Comparison of ENCODE assay signal across 9 cellular contexts in the genomic region with DNA sequence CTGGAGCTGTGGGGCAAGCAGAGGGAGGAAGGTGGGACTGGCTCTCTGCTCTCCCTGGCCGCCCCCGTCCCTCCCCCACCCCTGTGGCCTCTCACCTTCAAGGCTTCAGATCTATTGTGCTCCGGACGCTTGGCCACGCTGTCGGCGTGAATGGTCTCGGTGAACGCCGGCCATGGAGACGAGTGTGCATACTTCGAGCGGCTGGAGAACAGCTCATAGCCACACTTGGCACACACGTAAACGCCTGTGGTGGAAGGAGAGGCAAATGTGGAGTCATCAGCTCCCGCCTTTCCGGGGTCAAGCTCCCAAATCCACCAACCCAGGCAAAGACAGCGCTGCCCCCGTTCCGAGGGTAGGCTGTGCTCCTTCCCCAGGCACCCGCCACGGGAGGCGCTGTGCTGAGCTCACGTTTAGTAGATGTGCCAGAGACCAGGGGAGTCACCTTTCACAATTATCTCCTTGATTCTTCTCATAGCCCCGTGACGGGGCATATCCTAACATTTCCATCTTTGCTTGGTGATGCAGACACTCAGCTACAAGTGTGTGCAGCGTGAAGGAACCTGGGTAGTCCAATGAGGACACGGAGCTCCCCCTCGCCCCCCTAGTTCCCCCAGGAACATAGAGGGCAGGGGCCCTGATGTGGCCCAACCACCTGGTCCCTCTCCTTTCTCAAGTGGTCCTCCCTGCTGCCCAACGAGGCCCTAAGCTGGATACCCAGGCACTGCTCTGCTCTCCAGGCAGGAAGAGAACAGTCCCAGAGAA. TPM values are rescaled to one million over a fixed set of nuclear protein-coding genes. Genes with fewer than 3 reads are reported as not detected.
DNase-seq lines count a peak whose midpoint lies in the region; ATAC-seq and TF ChIP-seq lines count a peak whose summit lies in the region.
"Had no signal": no experiment of that assay in that cellular context is flagged by ENCODE, and none has a peak within 500 bp of the region (broad histone marks: within the 10 kb centered on the region; RNA-seq: fewer than 3 reads in every experiment).

No MANE protein-coding gene starts in this region.

- H3K79me2 ChIP-seq in ACC112 (ENCODE audit: control insufficient read depth, insufficient read depth, low read length, unreplicated experiment) (no peaks in the 10 kb centered on the region), mesendoderm (ENCODE audit: control insufficient read depth, insufficient read depth, low read length) (no peaks in the 10 kb centered on the region)

- no peak overlapping the region for H3K4ac ChIP-seq in mesendoderm (ENCODE audit: low read depth, low read length)

- H4K8ac ChIP-seq in mesendoderm (ENCODE audit: low read depth, low read length): no peak overlapping the region

- peak; percentile 91 for DNase-seq in astrocyte of the cerebellum (ENCODE audit: low read depth)
- DNase-seq in mesendoderm: peak; percentile 51
- DNase-seq in activated gamma-delta T cell treated with Interleukin-2 at 50 U/mL for 16 hours: no peak
- no peak for DNase-seq in lower leg skin (ENCODE audit: low spot score in 2 of 2)
- no peak for DNase-seq in NCI-H82 treated with DMSO at 0.1 percent for 48 hours (lab: John Stamatoyannopoulos, UW; ENCODE audit: unreplicated experiment)

- H2AFZ ChIP-seq in ACC112 (ENCODE audit: low read length, unreplicated experiment): no peak overlapping the region

- POLR2A ChIA-PET in HEK293 (lab: Yijun Ruan, JAX): interaction anchor here (1.0 to 1.9 kb wide), 6 partner anchors 12 to 310 kb away, joined by 3 to 11 read pairs (median 5); partner anchors contain the start of genes ECI1 and RPS2

- H3K79me1 ChIP-seq in mesendoderm (ENCODE audit: low read length): no peaks in the 10 kb centered on the region

- peak overlapping the region; percentile 27 for H3K9ac ChIP-seq in mesendoderm (ENCODE audit: low read length)

- H3K27me3 ChIP-seq in ACC112 (ENCODE audit: insufficient read depth, low read length): no peaks in the 10 kb centered on the region
- no peaks in the 10 kb centered on the region for H3K27me3 ChIP-seq in mesendoderm (ENCODE audit: insufficient read depth, low read length, poor library complexity)

- H3K56ac ChIP-seq in mesendoderm (ENCODE audit: low read length): peak overlapping the region; percentile 34

- H3K36me3 ChIP-seq in ACC112 (ENCODE audit: insufficient read depth, low read length) (no peaks in the 10 kb centered on the region), HEK293 (ENCODE audit: control insufficient read depth in 2 of 2, insufficient read depth in 1 of 2, low read length in 2 of 2) (peaks cover 0 to 38% of the 10 kb centered on the region in 2 experiments; a peak in 2 of 3 replicates), mesendoderm (ENCODE audit: control insufficient read depth, insufficient read depth, low read length) (no peaks in the 10 kb centered on the region)

- no peak overlapping the region for H3K23ac ChIP-seq in mesendoderm (ENCODE audit: low read length)

- intact Hi-C loops in lower leg skin (cut with DNase I; ENCODE audit: low total_unique reads): no loop called here

- H4K5ac ChIP-seq in mesendoderm (ENCODE audit: low read length): no peak overlapping the region

- no peak overlapping the region for H2BK15ac ChIP-seq in mesendoderm (replicated peaks; ENCODE audit: low read depth)

- no peaks in the 10 kb centered on the region for H3K9me3 ChIP-seq in HEK293 (ENCODE audit: control insufficient read depth, insufficient read depth, low read depth, low read length)

- TF ChIP-seq CTCF in HEK293 (tag by site-specific recombination; IDR thresholded peaks at IDR 0.05): peak; percentile 87
- TF ChIP-seq CTCF in astrocyte of the cerebellum (IDR thresholded peaks at IDR 0.05; ENCODE audit: low read depth, low read length, missing control alignments): peak; percentile 75
- no peak for TF ChIP-seq CTCF in lower leg skin (IDR thresholded peaks at IDR 0.05)

- peak overlapping the region; percentile 91 for H3K4me3 ChIP-seq in ACC112 (ENCODE audit: low read depth, low read length)
- no peak overlapping the region for H3K4me3 ChIP-seq in HEK293 (ENCODE audit: low read depth, low read length)
- peak overlapping the region; percentile 91 for H3K4me3 ChIP-seq in astrocyte of the cerebellum (ENCODE audit: low read depth, low read length)
- H3K4me3 ChIP-seq in mesendoderm (ENCODE audit: low read length): no peak overlapping the region
- H3K4me3 ChIP-seq in lower leg skin (ENCODE audit: low read depth, poor library complexity, severe bottlenecking): no peak overlapping the region

- no peak for ATAC-seq in GM21737 (IDR thresholded peaks at IDR 0.05; ENCODE audit: unreplicated experiment)

- H2BK120ac ChIP-seq in mesendoderm (ENCODE audit: low read depth, low read length): no peak overlapping the region

- no peak overlapping the region for H2BK5ac ChIP-seq in mesendoderm (ENCODE audit: low read length)

- CTCF ChIA-PET in HEK293 (lab: Yijun Ruan, JAX): interaction anchor here (0.6 to 2.6 kb wide), 5 partner anchors 9 to 263 kb away, joined by 3 to 19 read pairs (median 4); no protein-coding TSS in a partner anchor

- H3K18ac ChIP-seq in mesendoderm (ENCODE audit: low read length): no peak overlapping the region

- H2AK5ac ChIP-seq in mesendoderm (ENCODE audit: low read length): no peak overlapping the region

- no peak for TF ChIP-seq POLR2A in lower leg skin (IDR thresholded peaks at IDR 0.05)

- WGBS in mesendoderm (ENCODE audit: extremely low coverage, insufficient coverage, low lambda C conversion rate): no CpG with 5 or more reads among the region's 30 CpGs
- 85 to 88% methylated on average over 27 to 30 of the region's 30 CpGs for WGBS in lower leg skin, 2 donors

- peaks cover 10% of the 10 kb centered on the region for H3K4me1 ChIP-seq in ACC112 (ENCODE audit: control insufficient read depth, insufficient read depth, low read length, unreplicated experiment)
- H3K4me1 ChIP-seq in HEK293 (ENCODE audit: control insufficient read depth, insufficient read depth, low read length): no peaks in the 10 kb centered on the region
- H3K4me1 ChIP-seq in mesendoderm (ENCODE audit: control insufficient read depth, low read depth, low read length): no peaks in the 10 kb centered on the region

- no peak overlapping the region for H3K27ac ChIP-seq in ACC112 (ENCODE audit: low read depth, low read length)
- H3K27ac ChIP-seq in HEK293 (ENCODE audit: extremely low read depth, low read depth, low read length): no peak overlapping the region
- H3K27ac ChIP-seq in mesendoderm (ENCODE audit: low read depth, low read length): no peak overlapping the region

- in situ Hi-C loops in astrocyte of the cerebellum (cut with HindIII; ENCODE audit: low sequenced_read_pairs): no loop called here

- no peak overlapping the region for H3K4me2 ChIP-seq in mesendoderm (ENCODE audit: low read length)

TF ChIP-seq in HEK293, 187 proteins besides CTCF, POLR2A, EP300 and RAD21 (continues in another document):
- TF ChIP-seq ZNF610 (tag by site-specific recombination; IDR thresholded peaks at IDR 0.05; ENCODE audit: borderline replicate concordance): no peak
- TF ChIP-seq ZSCAN23 (tag by site-specific recombination; IDR thresholded peaks at IDR 0.05): no peak
- TF ChIP-seq, protein P1, sequence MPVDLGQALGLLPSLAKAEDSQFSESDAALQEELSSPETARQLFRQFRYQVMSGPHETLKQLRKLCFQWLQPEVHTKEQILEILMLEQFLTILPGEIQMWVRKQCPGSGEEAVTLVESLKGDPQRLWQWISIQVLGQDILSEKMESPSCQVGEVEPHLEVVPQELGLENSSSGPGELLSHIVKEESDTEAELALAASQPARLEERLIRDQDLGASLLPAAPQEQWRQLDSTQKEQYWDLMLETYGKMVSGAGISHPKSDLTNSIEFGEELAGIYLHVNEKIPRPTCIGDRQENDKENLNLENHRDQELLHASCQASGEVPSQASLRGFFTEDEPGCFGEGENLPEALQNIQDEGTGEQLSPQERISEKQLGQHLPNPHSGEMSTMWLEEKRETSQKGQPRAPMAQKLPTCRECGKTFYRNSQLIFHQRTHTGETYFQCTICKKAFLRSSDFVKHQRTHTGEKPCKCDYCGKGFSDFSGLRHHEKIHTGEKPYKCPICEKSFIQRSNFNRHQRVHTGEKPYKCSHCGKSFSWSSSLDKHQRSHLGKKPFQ (tag by site-specific recombination; IDR thresholded peaks at IDR 0.05): no peak
- TF ChIP-seq ZBTB7A (tag by site-specific recombination; IDR thresholded peaks at IDR 0.05; ENCODE audit: low read depth): no peak
- TF ChIP-seq ZBTB6 (tag by site-specific recombination; IDR thresholded peaks at IDR 0.05): no peak
- no peak for TF ChIP-seq ZSCAN4 (tag by site-specific recombination; IDR thresholded peaks at IDR 0.05)
- TF ChIP-seq ZSCAN16 (tag by site-specific recombination; IDR thresholded peaks at IDR 0.05): no peak
- no peak for TF ChIP-seq ZNF138 (tag by site-specific recombination; IDR thresholded peaks at IDR 0.05; ENCODE audit: borderline replicate concordance)
- no peak for TF ChIP-seq REPIN1 (tag by site-specific recombination; IDR thresholded peaks at IDR 0.05; ENCODE audit: low read depth)

RNA-seq across cellular contexts. Expression of gene MSRB1, which starts 1.7 kb away (rescaled TPM):
- polyA plus RNA-seq in mesendoderm (2013, experiment 1 of 2): 23.6 TPM
- 24.3 TPM for polyA plus RNA-seq in mesendoderm (2013, experiment 2 of 2)
- total RNA-seq in lower leg skin: 10 to 100 TPM; 18.7 to 44.3 (median 31.7) TPM

RNA-seq across cellular contexts. Expression of gene RPL3L, which starts 13.1 kb away (rescaled TPM):
- 0.08 TPM for polyA plus RNA-seq in mesendoderm (2013, experiment 1 of 2)
- polyA plus RNA-seq in mesendoderm (2013, experiment 2 of 2): 0.13 TPM
- total RNA-seq in lower leg skin: 1 to 10 TPM in 1 of 4 donors, not detected in 3; 1.6 TPM
- total RNA-seq: posterior vena cava had no signal

RNA-seq across cellular contexts. Expression of gene NDUFB10, which starts 18.0 kb away (rescaled TPM):
- 149 TPM for polyA plus RNA-seq in mesendoderm (2013, experiment 1 of 2)
- 156 TPM for polyA plus RNA-seq in mesendoderm (2013, experiment 2 of 2)
- 100 to 1,000 TPM; 183 to 245 (median 217) TPM for total RNA-seq in lower leg skin

RNA-seq across cellular contexts. Expression of gene HS3ST6, which starts 23.1 kb away (rescaled TPM):
- not detected for polyA plus RNA-seq in mesendoderm (2013, experiment 1 of 2)
- polyA plus RNA-seq in mesendoderm (2013, experiment 2 of 2): not detected
- 100 to 1,000 TPM; 103 to 153 (median 120) TPM for total RNA-seq in lower leg skin
- total RNA-seq: posterior vena cava had no signal

RNA-seq across cellular contexts. Expression of gene RPS2, which starts 23.3 kb away (rescaled TPM):
- 5,567 TPM for polyA plus RNA-seq in mesendoderm (2013, experiment 1 of 2)
- polyA plus RNA-seq in mesendoderm (2013, experiment 2 of 2): 5,746 TPM
- total RNA-seq in lower leg skin: 1,000 to 10,000 TPM; 2,603 to 4,441 (median 3,196) TPM

Comparison
In these comparisons a context has a peak if more than half of its experiments do, and no peak if none do; other contexts are left out.
1. H3K4me3 ChIP-seq: peak in ACC112 (single experiment) and astrocyte of the cerebellum (single experiment); none in HEK293 (single experiment), mesendoderm (single experiment) and lower leg skin (single experiment).
2. CTCF ChIP-seq: peak in HEK293 (single experiment) and astrocyte of the cerebellum (single experiment); none in lower leg skin (0 of 3).
3. DNase-seq: peak in astrocyte of the cerebellum (single experiment) and mesendoderm (single experiment); none in activated gamma-delta T cell treated with Interleukin-2 at 50 U/mL for 16 hours (single experiment), lower leg skin (0 of 2) and NCI-H82 treated with DMSO at 0.1 percent for 48 hours (single experiment).